Comparison of ENCODE assay signal across 6 cellular contexts in the genomic region with DNA sequence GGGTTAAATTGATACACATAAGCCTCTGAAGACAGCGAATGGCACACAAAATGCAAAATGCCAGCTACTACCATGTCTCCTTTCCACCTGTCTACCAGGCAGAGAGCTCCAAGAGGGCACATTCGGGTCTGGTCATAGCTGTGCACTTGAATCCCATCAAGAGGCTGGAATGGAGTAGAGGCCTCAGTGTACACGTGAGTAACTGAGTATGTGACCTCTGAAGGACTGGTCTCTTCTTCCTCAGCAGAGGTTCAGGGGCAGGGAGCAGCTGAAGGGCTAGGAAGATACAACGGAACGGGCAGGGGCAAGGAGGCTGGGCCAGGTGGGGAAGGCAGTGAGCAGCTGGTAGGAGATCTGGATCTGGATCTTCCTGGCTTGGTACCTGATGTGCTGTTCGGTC. TPM values are rescaled to one million over a fixed set of nuclear protein-coding genes. Genes with fewer than 3 reads are reported as not detected.
"Had no signal": no experiment of that assay in that cellular context is flagged by ENCODE, and none has a peak within 500 bp of the region (broad histone marks: within the 10 kb centered on the region; RNA-seq: fewer than 3 reads in every experiment).

No MANE protein-coding gene starts in this region.

- DNase-seq: H9, HCEC 1CT, IMR-90 had no signal

- H2AFZ ChIP-seq: GM23338 had no signal

- H3K4me3 ChIP-seq: GM23338 had no signal

- ATAC-seq: GM23338 had no signal

- H3K4me2 ChIP-seq: GM23338 had no signal

RNA-seq across cellular contexts. Expression of gene PHOX2A, which starts 56.3 kb away (rescaled TPM):
- total RNA-seq: GM23338, H1, HT-29, IMR-90 had no signal
- polyA plus RNA-seq: IMR-90 had no signal
